Comparison of ENCODE assay signal across 8 cellular contexts in the genomic region with DNA sequence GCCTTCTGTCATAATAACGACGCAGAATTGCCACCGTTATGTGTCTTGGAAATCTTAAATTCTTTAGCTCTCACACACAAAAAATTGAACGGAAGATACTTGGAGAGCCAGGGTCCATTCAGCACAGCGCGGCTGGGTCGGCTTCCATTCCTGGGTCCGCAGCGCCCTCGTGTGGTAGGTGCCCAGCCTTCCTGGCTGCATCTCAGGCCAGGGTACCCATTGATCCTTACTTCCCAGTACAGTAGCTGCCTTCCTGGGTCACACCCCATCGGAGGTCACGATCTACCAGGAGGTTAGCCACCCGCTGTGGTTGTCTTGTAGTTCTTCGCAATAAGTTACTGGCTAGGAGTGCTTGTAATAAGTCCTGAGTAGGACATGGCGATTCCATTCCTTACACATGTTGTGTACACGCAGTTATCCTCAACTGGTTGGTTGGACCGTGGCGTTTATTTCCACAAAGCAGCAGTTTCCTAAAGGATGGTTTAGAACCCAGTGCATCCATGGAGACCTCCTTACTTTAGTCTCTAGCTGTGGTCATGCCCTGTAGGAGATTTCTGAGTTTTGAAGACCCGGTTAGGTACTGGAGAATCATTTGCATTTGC. TPM values are rescaled to one million over a fixed set of nuclear protein-coding genes. Genes with fewer than 3 reads are reported as not detected.
DNase-seq lines count a peak whose midpoint lies in the region; ATAC-seq and TF ChIP-seq lines count a peak whose summit lies in the region.

No MANE protein-coding gene starts in this region.

- TF ChIP-seq EP300 in sigmoid colon (IDR thresholded peaks at IDR 0.05): no peak

- no peaks in the 10 kb centered on the region for H3K9me3 ChIP-seq in right cardiac atrium (ENCODE audit: control insufficient read depth, low read length)
- H3K9me3 ChIP-seq in sigmoid colon: no peaks in the 10 kb centered on the region

- peak; percentile 97 for TF ChIP-seq CTCF in HFF-Myc (IDR thresholded peaks at IDR 0.05; ENCODE audit: low read depth, low read length, missing control alignments)
- peak; percentile 60 to 94 (median 72) for TF ChIP-seq CTCF in sigmoid colon (IDR thresholded peaks at IDR 0.05)

- intact Hi-C loops in right cardiac atrium (cut with DNase I): loop anchor here (5.0 kb wide), 3 partner anchors 85 to 100 kb away; partner anchors contain the start of gene C1orf115 (in 1 of the 4)
- intact Hi-C loops in sigmoid colon (cut with DNase I): no loop called here

- peaks cover 0 to 21% (median 0%) of the 10 kb centered on the region in 4 donors for H3K36me3 ChIP-seq in sigmoid colon

- no peaks in the 10 kb centered on the region for H3K27me3 ChIP-seq in right cardiac atrium (ENCODE audit: control insufficient read depth, insufficient read depth)
- H3K27me3 ChIP-seq in sigmoid colon: no peaks in the 10 kb centered on the region

- H3K4me1 ChIP-seq in right cardiac atrium (ENCODE audit: control insufficient read depth, insufficient read depth, low read length) (no peaks in the 10 kb centered on the region), sigmoid colon (peaks cover 0 to 6% (median 0%) of the 10 kb centered on the region in 4 donors)

- TF ChIP-seq POLR2A in sigmoid colon (IDR thresholded peaks at IDR 0.05): no peak

- DNase-seq in NCI-H187 (lab: John Stamatoyannopoulos, UW) (peak; percentile 43 to 44), NCI-H187 treated with DMSO at 0.1 percent for 48 hours (lab: John Stamatoyannopoulos, UW) (no peak), HFF-Myc (ENCODE audit: extremely low read depth, low read depth) (peak; percentile 25), NAMALWA (ENCODE audit: low spot score) (peak; percentile 56), SW480 (ENCODE audit: low spot score) (peak; percentile 65), amniotic stem cell (lab: John Stamatoyannopoulos, UW) (peak; percentile 55), right cardiac atrium (peak; percentile 80 to 93 (median 93)), sigmoid colon (peak; percentile 87)

- 30% methylated on average over 19 of the region's 19 CpGs for WGBS in right cardiac atrium
- 29 to 30% methylated on average over 19 of the region's 19 CpGs for WGBS in sigmoid colon, 2 donors

- no peak overlapping the region for H3K4me3 ChIP-seq in HFF-Myc (replicated peaks; ENCODE audit: low read depth, low read length)
- no peak overlapping the region for H3K4me3 ChIP-seq in right cardiac atrium (ENCODE audit: low read length)
- H3K4me3 ChIP-seq in sigmoid colon: no peak overlapping the region

- H3K27ac ChIP-seq in right cardiac atrium (ENCODE audit: low read length) (no peak overlapping the region), sigmoid colon (no peak overlapping the region)

- ATAC-seq in right cardiac atrium: peak; percentile 93 to 95

RNA-seq across cellular contexts. Expression of gene MTARC1, which starts 9.9 kb away (rescaled TPM):
- total RNA-seq in right cardiac atrium: 10 to 100 TPM in 1 of 4 donors, 1 to 10 TPM in 3; 3.2 to 10.9 (median 3.5) TPM
- 13.4 TPM for polyA plus RNA-seq in right cardiac atrium
- 10 to 100 TPM in 2 of 4 donors, 1 to 10 TPM in 2; 5.3 to 13.2 (median 8.6) TPM for total RNA-seq in sigmoid colon
- 10 to 100 TPM in 2 of 3 donors, 1 to 10 TPM in 1; 8.6 to 31.4 (median 15.6) TPM for polyA plus RNA-seq in sigmoid colon

RNA-seq across cellular contexts. Expression of gene MTARC2, which starts 28.7 kb away (rescaled TPM):
- total RNA-seq in right cardiac atrium (10 to 100 TPM; 25.9 to 33.0 (median 31.5) TPM), sigmoid colon (10 to 100 TPM; 11.4 to 22.7 (median 18.8) TPM)
- polyA plus RNA-seq in right cardiac atrium (26.3 TPM), sigmoid colon (10 to 100 TPM in 1 of 3 donors, 1 to 10 TPM in 2; 4.8 to 11.9 (median 6.0) TPM)
